Comparison of ENCODE assay signal across 19 cellular contexts in the genomic region with DNA sequence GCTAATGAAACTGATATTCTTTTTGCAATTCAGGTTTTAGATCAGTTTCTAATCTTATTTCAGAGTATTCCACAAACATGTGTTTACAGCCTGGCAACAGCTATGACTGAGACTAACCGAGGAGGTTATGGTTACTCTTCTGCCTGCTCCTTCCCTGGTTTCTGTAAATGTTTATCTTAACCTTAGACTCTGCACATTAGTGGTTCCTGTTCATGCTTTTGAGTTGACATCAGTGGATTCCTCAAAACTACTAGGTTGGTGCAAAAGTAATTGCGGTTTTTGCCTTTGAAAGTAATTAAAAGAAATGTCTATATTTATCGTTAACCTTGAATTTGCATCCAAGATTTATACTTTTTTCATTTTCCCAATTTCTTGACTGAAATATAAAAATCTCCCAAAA.
"Had no signal": no experiment of that assay in that cellular context is flagged by ENCODE, and none has a peak within 500 bp of the region (broad histone marks: within the 10 kb centered on the region; RNA-seq: fewer than 3 reads in every experiment).

No MANE protein-coding gene starts in this region.

- H3K36me3 ChIP-seq: cardiac muscle cell, colonic mucosa, neutrophil, right atrium auricular region, tibial nerve had no signal

- ATAC-seq: activated CD8-positive, alpha-beta memory T cell treated with anti-CD3 and anti-CD28 coated beads, Interleukin-2, amount 10 ng/mL, durations not matched to agents 7 days and 5 days; left cardiac atrium; mucosa of descending colon; naive thymus-derived CD8-positive, alpha-beta T cell; stimulated activated memory B cell treated with anti-CD40 and anti-IgM and Interleukin-4, amounts not matched to agents 10 μg/mL and 1 μg/mL and 100 μg/mL, for 72 hours had no signal

- H3K4me3 Mint-ChIP-seq: activated CD8-positive, alpha-beta memory T cell treated with anti-CD3 and anti-CD28 coated beads, Interleukin-2, amount 10 ng/mL, durations not matched to agents 7 days and 5 days; activated T-cell treated with anti-CD3 and anti-CD28 coated beads, Interleukin-2, amount 50 U/mL, for 24 hours; naive thymus-derived CD8-positive, alpha-beta T cell; stimulated activated memory B cell treated with anti-CD40 and anti-IgM and Interleukin-4, amounts not matched to agents 10 μg/mL and 1 μg/mL and 100 μg/mL, for 72 hours had no signal

- H3K4me3 ChIP-seq: cardiac muscle cell, colonic mucosa, hepatocyte, mucosa of descending colon, right atrium auricular region, tibial nerve had no signal

- H2AFZ ChIP-seq: hepatocyte had no signal

- DNase-seq: activated CD4-positive, alpha-beta T cell treated with anti-CD3 and anti-CD28 coated beads for 1 hour; activated CD4-positive, alpha-beta T cell treated with anti-CD3 and anti-CD28 coated beads, Interleukin-2, amount 50 U/mL, for 48 hours; activated CD8-positive, alpha-beta memory T cell treated with anti-CD3 and anti-CD28 coated beads, Interleukin-2, amount 10 ng/mL, durations not matched to agents 7 days and 5 days; activated gamma-delta T cell treated with Interleukin-2 at 50 U/mL for 16 hours; activated T-cell treated with anti-CD3 and anti-CD28 coated beads, Interleukin-2, amount 50 U/mL, for 24 hours; aorta; colonic mucosa; left cardiac atrium; mucosa of descending colon; naive thymus-derived CD8-positive, alpha-beta T cell; posterior cingulate gyrus; stimulated activated CD4-positive, alpha-beta T cell treated with anti-CD3 and anti-CD28 coated beads, Interleukin-1b, Interleukin-23, amount 100 ng/mL, for 48 hours; T-helper 9 cell had no signal

- H3K27ac Mint-ChIP-seq: activated CD8-positive, alpha-beta memory T cell treated with anti-CD3 and anti-CD28 coated beads, Interleukin-2, amount 10 ng/mL, durations not matched to agents 7 days and 5 days; activated T-cell treated with anti-CD3 and anti-CD28 coated beads, Interleukin-2, amount 50 U/mL, for 24 hours; naive thymus-derived CD8-positive, alpha-beta T cell; stimulated activated memory B cell treated with anti-CD40 and anti-IgM and Interleukin-4, amounts not matched to agents 10 μg/mL and 1 μg/mL and 100 μg/mL, for 72 hours had no signal

- H3K27me3 ChIP-seq: cardiac muscle cell, colonic mucosa, hepatocyte, right atrium auricular region, tibial nerve had no signal

- H3K27ac ChIP-seq: cardiac muscle cell, colonic mucosa, hepatocyte, neutrophil, right atrium auricular region, tibial nerve had no signal

- H3K9me3 ChIP-seq: colonic mucosa, mucosa of descending colon, neutrophil, right atrium auricular region, tibial nerve had no signal

- H3K4me2 ChIP-seq: hepatocyte had no signal

- H3K4me1 ChIP-seq: colonic mucosa, right atrium auricular region, tibial nerve had no signal

- H3K36me3 Mint-ChIP-seq: activated CD8-positive, alpha-beta memory T cell treated with anti-CD3 and anti-CD28 coated beads, Interleukin-2, amount 10 ng/mL, durations not matched to agents 7 days and 5 days; stimulated activated memory B cell treated with anti-CD40 and anti-IgM and Interleukin-4, amounts not matched to agents 10 μg/mL and 1 μg/mL and 100 μg/mL, for 72 hours had no signal

- H3K79me2 ChIP-seq: hepatocyte had no signal

- H3K9me3 Mint-ChIP-seq: activated T-cell treated with anti-CD3 and anti-CD28 coated beads, Interleukin-2, amount 50 U/mL, for 24 hours had no signal

- H3K27me3 Mint-ChIP-seq: activated CD8-positive, alpha-beta memory T cell treated with anti-CD3 and anti-CD28 coated beads, Interleukin-2, amount 10 ng/mL, durations not matched to agents 7 days and 5 days; stimulated activated memory B cell treated with anti-CD40 and anti-IgM and Interleukin-4, amounts not matched to agents 10 μg/mL and 1 μg/mL and 100 μg/mL, for 72 hours had no signal

- H3K4me1 Mint-ChIP-seq: activated CD8-positive, alpha-beta memory T cell treated with anti-CD3 and anti-CD28 coated beads, Interleukin-2, amount 10 ng/mL, durations not matched to agents 7 days and 5 days; stimulated activated memory B cell treated with anti-CD40 and anti-IgM and Interleukin-4, amounts not matched to agents 10 μg/mL and 1 μg/mL and 100 μg/mL, for 72 hours had no signal
